Comparison of ENCODE assay signal across 16 cellular contexts in genomic region chr21:34830386-34831140, GRCh38.
"Had no signal": no experiment of that assay in that cellular context is flagged by ENCODE, and none has a peak within 500 bp of the region (broad histone marks: within the 10 kb centered on the region; RNA-seq: fewer than 3 reads in every experiment).

No MANE protein-coding gene starts in this region.

- H3K4me1 ChIP-seq: foreskin keratinocyte, sigmoid colon had no signal

- H3K9me3 ChIP-seq: psoas muscle, sigmoid colon, testis had no signal

- H3K27ac ChIP-seq: foreskin keratinocyte, psoas muscle, sigmoid colon, testis had no signal

- H3K27me3 ChIP-seq: foreskin keratinocyte, sigmoid colon, testis had no signal

- H3K4me3 ChIP-seq: psoas muscle, sigmoid colon, testis had no signal

- DNase-seq: activated CD4-positive, alpha-beta T cell treated with anti-CD3 and anti-CD28 coated beads, Interleukin-2, amount 10 ng/mL, durations not matched to agents 24 days and 14 days; activated gamma-delta T cell; activated naive CD8-positive, alpha-beta T cell treated with anti-CD3 and anti-CD28 coated beads, Interleukin-2, amount 10 ng/mL, durations not matched to agents 7 days and 5 days; activated T-cell treated with anti-CD3 and anti-CD28 coated beads, Interleukin-2, amount 50 U/mL, for 1 hour; aorta; foreskin keratinocyte; immature natural killer cell; left cardiac atrium; naive thymus-derived CD8-positive, alpha-beta T cell; occipital lobe; psoas muscle; sigmoid colon; stimulated activated CD4-positive, alpha-beta T cell treated with anti-CD3 and anti-CD28 coated beads, Interleukin-4, amount 100 ng/mL, for 1 hour; stimulated activated naive CD8-positive, alpha-beta T cell treated with anti-CD3 and anti-CD28 coated beads, Interleukin-15, amount 100 ng/mL, for 72 hours; T-helper 1 cell; testis had no signal
